In genomic region chr5:160649304-160649703, GRCh38 we compare ENCODE assay signal across 8 cellular contexts.
A peak's percentile ranks its signal among the peaks of the same experiment; 100 is the strongest.
DNase-seq lines count a peak whose midpoint lies in the region; ATAC-seq, FAIRE-seq and TF ChIP-seq lines count a peak whose summit lies in the region.

No MANE protein-coding gene starts in this region.

- no peak for FAIRE-seq in HTR-8/SVneo (lab: Jason Lieb, UNC)

- POLR2A ChIA-PET in GM10248 (lab: Yijun Ruan, JAX), result no interaction called here

- ATAC-seq in GM21825 (IDR thresholded peaks at IDR 0.05; ENCODE audit: unreplicated experiment) (peak; percentile 66), HG02642 (IDR thresholded peaks at IDR 0.05; ENCODE audit: poor library complexity, unreplicated experiment) (no peak)

- CTCF ChIA-PET in GM10248 (lab: Yijun Ruan, JAX), result interaction anchor here (1.3 to 2.4 kb wide), 2 partner anchors 9 to 210 kb away, joined by 4 to 7 read pairs; no protein-coding TSS in a partner anchor

- DNase-seq in GM10248 (ENCODE audit: extremely low spot score) (no peak), NCI-H82 (lab: John Stamatoyannopoulos, UW) (peak; percentile 80), kidney tubule cell (ENCODE audit: low spot score) (peak; percentile 28), epidermal melanocyte (ENCODE audit: insufficient read length, low spot score) (no peak), HTR-8/SVneo (ENCODE audit: insufficient read length, low spot score) (no peak)
- no peak for DNase-seq in stimulated activated CD8-positive, alpha-beta memory T cell treated with anti-CD3 and anti-CD28 coated beads, Interleukin-4, amount 100 ng/mL, for 48 hours

- TF ChIP-seq CTCF in GM10248 (IDR thresholded peaks at IDR 0.05; ENCODE audit: control extremely low read depth, extremely low read depth, low read depth, missing control alignments), result peak; percentile 39

Comparison
In these comparisons a context has a peak if more than half of its experiments do, and no peak if none do; other contexts are left out.
1. DNase-seq: peak in NCI-H82 (single experiment) and kidney tubule cell (single experiment); none in GM10248 (single experiment), stimulated activated CD8-positive, alpha-beta memory T cell treated with anti-CD3 and anti-CD28 coated beads, Interleukin-4, amount 100 ng/mL, for 48 hours (single experiment), epidermal melanocyte (single experiment) and HTR-8/SVneo (single experiment).